In the genomic region with DNA sequence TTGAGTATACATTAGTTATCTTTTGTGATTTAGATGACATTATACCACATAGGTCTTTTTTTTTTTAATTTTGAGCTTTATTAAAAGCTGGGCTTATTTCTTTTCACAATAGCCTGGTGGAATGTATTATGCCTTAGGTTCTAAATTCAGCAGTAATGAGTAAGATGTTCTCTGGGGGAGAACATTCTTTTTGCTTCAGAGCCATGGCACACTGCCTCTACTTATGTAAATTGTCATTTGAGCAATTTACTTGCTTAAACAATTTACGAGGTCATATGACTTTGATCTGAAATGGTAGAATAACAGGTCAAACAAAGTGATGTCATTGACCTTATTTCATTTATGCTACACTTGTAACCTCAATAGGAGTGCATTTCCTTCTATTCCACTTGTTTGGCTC, we compare ENCODE assay signal across 21 cellular contexts.
DNase-seq lines count a peak whose midpoint lies in the region; ATAC-seq and TF ChIP-seq lines count a peak whose summit lies in the region.
"Had no signal": no experiment of that assay in that cellular context is flagged by ENCODE, and none has a peak within 500 bp of the region (broad histone marks: within the 10 kb centered on the region; RNA-seq: fewer than 3 reads in every experiment).

No MANE protein-coding gene starts in this region.

- DNase-seq in EH (ENCODE audit: low read depth) = peak; percentile 73
- DNase-seq in M059J (ENCODE audit: low read depth) = peak; percentile 68
- peak; percentile 4 for DNase-seq in epithelial cell of esophagus (ENCODE audit: low read depth)
- peak; percentile 1 for DNase-seq in kidney tubule cell (ENCODE audit: low spot score)
- no peak for DNase-seq in SHP77 (lab: John Stamatoyannopoulos, UW)
- DNase-seq: activated CD8-positive, alpha-beta memory T cell treated with anti-CD3 and anti-CD28 coated beads, Interleukin-2, amount 50 U/mL, for 48 hours; activated effector memory CD4-positive, alpha-beta T cell treated with Interleukin-2 at 50 U/mL for 16 hours; activated naive CD8-positive, alpha-beta T cell treated with anti-CD3 and anti-CD28 coated beads, Interleukin-2, amount 50 U/mL, for 24 hours; erythroblast; left ventricle myocardium superior; NCI-H1436 treated with DMSO at 0.1 percent for 48 hours; NCI-H82; nephron progenitor cell; OCI-M1; SJCRH30; stimulated activated CD4-positive, alpha-beta T cell treated with anti-CD3 and anti-CD28 coated beads, Interleukin-1b, Interleukin-23, amount 100 ng/mL, for 48 hours; testis had no signal

- ATAC-seq in GM19397 (IDR thresholded peaks at IDR 0.05; ENCODE audit: unreplicated experiment) = no peak
- ATAC-seq in HG02885 (IDR thresholded peaks at IDR 0.05; ENCODE audit: poor library complexity, unreplicated experiment) = no peak
- ATAC-seq: activated naive CD8-positive, alpha-beta T cell treated with anti-CD3 and anti-CD28 coated beads, Interleukin-2, amount 50 U/mL, for 24 hours; left ventricle myocardium superior; stimulated activated memory B cell treated with anti-CD40 and anti-IgM and Interleukin-4, amounts not matched to agents 10 μg/mL and 1 μg/mL and 100 μg/mL, for 72 hours had no signal

- H3K4me3 ChIP-seq in epithelial cell of esophagus (ENCODE audit: low read length) = no peak overlapping the region
- H3K4me3 ChIP-seq: cardiac muscle cell, SJCRH30, testis had no signal

- TF ChIP-seq CTCF in epithelial cell of esophagus (IDR thresholded peaks at IDR 0.05; ENCODE audit: insufficient read depth, low read depth, low read length, missing control alignments) = no peak

Comparison
In these comparisons a context has a peak if more than half of its experiments do, and no peak if none do; other contexts are left out.
1. DNase-seq: peak in EH (single experiment), M059J (single experiment), epithelial cell of esophagus (single experiment) and kidney tubule cell (single experiment); none in SHP77 (0 of 2).